9 cellular contexts compared by ENCODE assay signal in the genomic region with DNA sequence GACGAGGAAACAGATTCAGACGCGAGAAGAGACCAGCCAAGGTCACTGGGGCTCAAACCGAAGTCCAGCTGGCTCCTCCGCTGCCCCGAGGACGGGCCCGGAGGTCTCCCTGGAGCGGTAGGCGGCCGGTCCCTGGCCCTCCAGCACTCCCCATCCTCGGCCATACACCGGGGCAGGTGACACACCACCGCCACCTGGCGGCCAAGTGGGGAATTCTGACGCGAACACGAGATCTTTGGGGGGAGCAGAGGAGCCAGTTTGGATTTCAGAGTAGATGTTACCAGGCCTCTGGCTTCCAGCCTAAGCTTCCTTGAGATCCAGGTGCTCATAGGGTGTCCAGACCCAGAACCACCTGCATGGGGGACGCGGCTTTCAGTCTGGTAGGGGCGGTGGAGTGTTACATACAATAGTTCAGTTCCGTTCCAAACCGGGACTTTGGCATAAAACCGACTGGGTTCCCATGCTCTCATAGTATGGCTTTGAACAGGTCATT. TPM values are rescaled to one million over a fixed set of nuclear protein-coding genes. Genes with fewer than 3 reads are reported as not detected.
A peak's percentile ranks its signal among the peaks of the same experiment; 100 is the strongest.
DNase-seq lines count a peak whose midpoint lies in the region; ATAC-seq, FAIRE-seq and TF ChIP-seq lines count a peak whose summit lies in the region.
"Had no signal": no experiment of that assay in that cellular context is flagged by ENCODE, and none has a peak within 500 bp of the region (broad histone marks: within the 10 kb centered on the region; RNA-seq: fewer than 3 reads in every experiment).

No MANE protein-coding gene starts in this region.

- H3K4ac ChIP-seq in IMR-90 (ENCODE audit: low read depth, low read length) (no peak overlapping the region), trophoblast cell (ENCODE audit: low read depth, low read length) (no peak overlapping the region)

- H2AFZ ChIP-seq in IMR-90 (replicated peaks; ENCODE audit: low read length, poor library complexity), result peak overlapping the region; percentile 27
- H2AFZ ChIP-seq in trophoblast cell (ENCODE audit: insufficient read depth, low read length, poor library complexity), result no peak overlapping the region

- no TSS peak for BruUV-seq in IMR-90 (replicated peaks; lab: Mats Ljungman, UMichigan)

- peak; percentile 77 for DNase-seq in D721Med (ENCODE audit: insufficient read length, low spot score)
- peak; percentile 23 for DNase-seq in IMR-90
- no peak for DNase-seq in RWPE2 (ENCODE audit: low spot score)
- peak; percentile 60 for DNase-seq in activated effector memory CD4-positive, alpha-beta T cell treated with Interleukin-2 at 50 U/mL for 16 hours
- peak; percentile 50 for DNase-seq in globus pallidus (ENCODE audit: low spot score)
- peak; percentile 32 to 79 for DNase-seq in trophoblast cell
- DNase-seq in type B pancreatic cell (ENCODE audit: extremely low spot score, unreplicated experiment), result peak; percentile 89

- H4K8ac ChIP-seq in IMR-90 (ENCODE audit: low read depth in 2 of 2, low read length in 2 of 2) (no peak overlapping the region), trophoblast cell (ENCODE audit: low read depth, low read length) (no peak overlapping the region)

- H3K4me1 ChIP-seq in IMR-90 (ENCODE audit: control insufficient read depth, insufficient read depth, low read length) (no peaks in the 10 kb centered on the region), RWPE2 (ENCODE audit: insufficient read depth, poor library complexity, severe bottlenecking) (no peaks in the 10 kb centered on the region), trophoblast cell (ENCODE audit: control insufficient read depth in 1 of 2, insufficient read depth in 2 of 2, low read length in 2 of 2) (no peaks in the 10 kb centered on the region)

- H2BK120ac ChIP-seq in IMR-90 (ENCODE audit: low read depth, low read length) (no peak overlapping the region), trophoblast cell (ENCODE audit: insufficient read depth, low read length, poor library complexity) (no peak overlapping the region)

- in situ Hi-C loops in IMR-90 (cut with MboI; ENCODE audit: low sequenced_read_pairs), result no loop called here

- H3K4me3 ChIP-seq in IMR-90 (ENCODE audit: insufficient read depth, low read depth, low read length) (no peak overlapping the region), RWPE2 (ENCODE audit: severe bottlenecking) (no peak overlapping the region), trophoblast cell (ENCODE audit: low read depth, low read length) (no peak overlapping the region)

- H2AK9ac ChIP-seq in IMR-90 (replicated peaks; ENCODE audit: low read depth, low read length, poor library complexity), result no peak overlapping the region

- H3K56ac ChIP-seq in IMR-90 (ENCODE audit: extremely low read depth, insufficient read depth, low read length), result no peak overlapping the region

- H4K91ac ChIP-seq in IMR-90 (ENCODE audit: insufficient read depth, low read depth, low read length), result no peak overlapping the region
- no peak overlapping the region for H4K91ac ChIP-seq in trophoblast cell (ENCODE audit: low read depth, low read length)

- TF ChIP-seq RAD21 in IMR-90 (IDR thresholded peaks at IDR 0.05; ENCODE audit: low read length), result peak; percentile 60

- POLR2A ChIA-PET in IMR-90 (lab: Charles Lee; ENCODE audit: unreplicated experiment), result no interaction called here

- WGBS in IMR-90 (ENCODE audit: extremely low coverage in 2 of 2, insufficient read length in 1 of 2), 2 experiments, result 0% methylated on average over 3 of the region's 24 CpGs; no CpG with 5 or more reads in 1 of the 2 experiments
- no CpG with 5 or more reads among the region's 24 CpGs for WGBS in trophoblast cell (ENCODE audit: extremely low coverage, insufficient coverage, insufficient read length)

- H3K9ac ChIP-seq in IMR-90 (ENCODE audit: low read depth, low read length) (no peak overlapping the region), trophoblast cell (ENCODE audit: low read length) (no peak overlapping the region)

- H3K27ac Mint-ChIP-seq in type B pancreatic cell, result no peak overlapping the region

- H2BK5ac ChIP-seq in IMR-90 (ENCODE audit: low read depth, low read length, poor library complexity, severe bottlenecking) (no peak overlapping the region), trophoblast cell (ENCODE audit: low read depth, low read length, poor library complexity) (no peak overlapping the region)

- H3K18ac ChIP-seq in IMR-90 (ENCODE audit: low read depth, low read length), result no peak overlapping the region
- H3K18ac ChIP-seq in trophoblast cell (ENCODE audit: low read length), result no peak overlapping the region

- intact Hi-C loops in IMR-90 (cut with micrococcal nuclease), result loop anchor here (2.0 kb wide), 2 partner anchors 396 to 508 kb away; no protein-coding TSS in a partner anchor

- H3K79me2 ChIP-seq in trophoblast cell (ENCODE audit: control insufficient read depth, insufficient read depth, low read length, poor library complexity), result no peaks in the 10 kb centered on the region

- no peak overlapping the region for H2BK12ac ChIP-seq in trophoblast cell (ENCODE audit: low read length)

- H2BK15ac ChIP-seq in IMR-90 (ENCODE audit: low read depth, low read length), result no peak overlapping the region

- H3K4me3 Mint-ChIP-seq in type B pancreatic cell, result no peak overlapping the region

- H3K36me3 Mint-ChIP-seq in type B pancreatic cell, result no peaks in the 10 kb centered on the region

- no peaks in the 10 kb centered on the region for H4K20me1 ChIP-seq in IMR-90 (ENCODE audit: insufficient read depth, low read length)

- no peak for TF ChIP-seq POLR2A in IMR-90 (IDR thresholded peaks at IDR 0.05; ENCODE audit: low read depth, low read length)

- ATAC-seq in IMR-90 (ENCODE audit: low read depth) (peak; percentile 90), RWPE2 (ENCODE audit: low read depth) (peak; percentile 79), HG03469 (IDR thresholded peaks at IDR 0.05; ENCODE audit: unreplicated experiment) (no peak)

- H3K9me1 ChIP-seq in IMR-90 (ENCODE audit: insufficient read depth, low read length), result no peaks in the 10 kb centered on the region

- H3K4me1 Mint-ChIP-seq in type B pancreatic cell (ENCODE audit: unreplicated experiment), result no peaks in the 10 kb centered on the region

- H3K14ac ChIP-seq in IMR-90 (replicated peaks; ENCODE audit: low read depth, low read length) (no peak overlapping the region), trophoblast cell (ENCODE audit: low read length) (no peak overlapping the region)

- H3K23ac ChIP-seq in IMR-90 (ENCODE audit: low read depth, low read length) (no peak overlapping the region), trophoblast cell (ENCODE audit: low read length) (no peak overlapping the region)

- H3K79me1 ChIP-seq in IMR-90 (ENCODE audit: low read depth in 1 of 2, low read length in 2 of 2) (no peaks in the 10 kb centered on the region), trophoblast cell (ENCODE audit: low read length) (no peaks in the 10 kb centered on the region)

- H3K27me3 Mint-ChIP-seq in type B pancreatic cell, result peaks cover 64% of the 10 kb centered on the region

- no peak overlapping the region for H4K5ac ChIP-seq in IMR-90 (ENCODE audit: low read depth, low read length)

- peak; percentile 84 for TF ChIP-seq CTCF in D721Med (IDR thresholded peaks at IDR 0.05; ENCODE audit: insufficient read depth, missing control alignments)
- peak; percentile 74 for TF ChIP-seq CTCF in IMR-90 (conservative IDR thresholded peaks at IDR 0.05; ENCODE audit: low read depth, low read length)
- peak; percentile 100 for TF ChIP-seq CTCF in RWPE2 (IDR thresholded peaks at IDR 0.05; ENCODE audit: poor library complexity, severe bottlenecking)
- peak; percentile 100 for TF ChIP-seq CTCF in type B pancreatic cell (conservative IDR thresholded peaks at IDR 0.05)

- H3K4me2 ChIP-seq in IMR-90 (ENCODE audit: low read depth, low read length) (peak overlapping the region; percentile 63), trophoblast cell (ENCODE audit: low read length) (no peak overlapping the region)

- no peak overlapping the region for H2BK20ac ChIP-seq in IMR-90 (ENCODE audit: low read depth, low read length)

- no peak overlapping the region for H4K12ac ChIP-seq in trophoblast cell (ENCODE audit: low read depth, low read length)

- no peaks in the 10 kb centered on the region for H3K9me3 Mint-ChIP-seq in type B pancreatic cell

- H3K27me3 ChIP-seq in IMR-90 (ENCODE audit: control insufficient read depth, insufficient read depth, low read length), result peaks cover 39% of the 10 kb centered on the region
- peaks cover 6% of the 10 kb centered on the region for H3K27me3 ChIP-seq in RWPE2 (ENCODE audit: insufficient read depth, poor library complexity, severe bottlenecking)
- no peaks in the 10 kb centered on the region for H3K27me3 ChIP-seq in trophoblast cell (ENCODE audit: insufficient read depth, low read length)

- H3K36me3 ChIP-seq in IMR-90 (ENCODE audit: control insufficient read depth, insufficient read depth, low read length), result no peaks in the 10 kb centered on the region
- H3K36me3 ChIP-seq in RWPE2 (ENCODE audit: low read depth), result no peaks in the 10 kb centered on the region
- H3K36me3 ChIP-seq in trophoblast cell (ENCODE audit: control insufficient read depth in 1 of 2, insufficient read depth in 2 of 2, low read length in 2 of 2), result no peaks in the 10 kb centered on the region

- H3K9me3 ChIP-seq in IMR-90 (ENCODE audit: control insufficient read depth, insufficient read depth, low read length) (0 out of 2 replicates have a peak, but pooled peaks cover 4% of the 10 kb centered on the region), RWPE2 (ENCODE audit: severe bottlenecking) (no peaks in the 10 kb centered on the region), trophoblast cell (ENCODE audit: insufficient read depth, low read depth, low read length) (no peaks in the 10 kb centered on the region)

- H2AK5ac ChIP-seq in IMR-90 (ENCODE audit: low read depth, low read length) (no peak overlapping the region), trophoblast cell (ENCODE audit: low read length) (no peak overlapping the region)

- dilution Hi-C loops in IMR-90 (cut with HindIII; ENCODE audit: low sequenced_read_pairs, unreplicated experiment), result no loop called here

- no peak overlapping the region for H3K27ac ChIP-seq in IMR-90 (ENCODE audit: insufficient read depth, low read length)
- no peak overlapping the region for H3K27ac ChIP-seq in RWPE2 (ENCODE audit: poor library complexity, severe bottlenecking)
- H3K27ac ChIP-seq in trophoblast cell (ENCODE audit: low read depth, low read length), result no peak overlapping the region

- no peak for FAIRE-seq in D721Med (lab: Jason Lieb, UNC)

- CTCF ChIA-PET in IMR-90 (lab: Yijun Ruan, JAX), result interaction anchor here (1.1 kb wide), 1 partner anchor 11 kb away, joined by 3 read pairs; no protein-coding TSS in a partner anchor

TF ChIP-seq in IMR-90, 13 proteins besides CTCF, POLR2A, EP300 and RAD21:
- peak; percentile 50 for TF ChIP-seq SMC3 (IDR thresholded peaks at IDR 0.05; ENCODE audit: low read depth, low read length)
- TF ChIP-seq MXI1 (IDR thresholded peaks at IDR 0.05; ENCODE audit: borderline replicate concordance, low read depth, low read length), result no peak
- TF ChIP-seq MAZ (IDR thresholded peaks at IDR 0.05; ENCODE audit: borderline replicate concordance, low read depth, low read length), result peak; percentile 42; the same call in 1 of the 2 replicates
- no peak for TF ChIP-seq RFX5 (IDR thresholded peaks at IDR 0.05; ENCODE audit: low read depth, low read length)
- TF ChIP-seq CHD1 (IDR thresholded peaks at IDR 0.05; ENCODE audit: low read depth, low read length), result no peak

RNA-seq across cellular contexts. Expression of a gene that starts 16.1 kb away (rescaled TPM):
- total RNA-seq in IMR-90 (2012; rRNA removed) (not detected in 2 replicates), type B pancreatic cell (ENCODE audit: low replicate concordance) (1.8 and 10.9 TPM in 2 replicates)
- polyA plus RNA-seq in IMR-90 (2012; rRNA removed), result not detected in 2 replicates
- not detected in 2 replicates for polyA plus RNA-seq in IMR-90 (2012; cell fraction: cytosol; rRNA removed)
- polyA plus RNA-seq in IMR-90 (2012; cell fraction: nucleus; rRNA removed; ENCODE audit: low replicate concordance), result not detected in 2 replicates
- polyA plus RNA-seq in trophoblast cell (2013), result not detected in 2 replicates
- total RNA-seq: activated CD8-positive, alpha-beta memory T cell treated with anti-CD3 and anti-CD28 coated beads for 36 hours had no signal
